Comparison of ENCODE assay signal across 14 cellular contexts in genomic region chr4:129322947-129323346, GRCh38.
A peak's percentile ranks its signal among the peaks of the same experiment; 100 is the strongest.
DNase-seq lines count a peak whose midpoint lies in the region; ATAC-seq and TF ChIP-seq lines count a peak whose summit lies in the region.
"Had no signal": no experiment of that assay in that cellular context is flagged by ENCODE, and none has a peak within 500 bp of the region (broad histone marks: within the 10 kb centered on the region; RNA-seq: fewer than 3 reads in every experiment).

No MANE protein-coding gene starts in this region.

- no peak overlapping the region for H3K4me3 Mint-ChIP-seq in WTC11
- H3K4me3 Mint-ChIP-seq: CD4-positive, alpha-beta memory T cell; HFFc6 had no signal

- no peaks in the 10 kb centered on the region for H3K36me3 Mint-ChIP-seq in WTC11
- H3K36me3 Mint-ChIP-seq: CD4-positive, alpha-beta memory T cell had no signal

- peaks cover 28% of the 10 kb centered on the region for H3K4me1 Mint-ChIP-seq in WTC11
- H3K4me1 Mint-ChIP-seq: CD4-positive, alpha-beta memory T cell had no signal

- no peak overlapping the region for H3K27ac Mint-ChIP-seq in WTC11
- H3K27ac Mint-ChIP-seq: CD4-positive, alpha-beta memory T cell; HFFc6 had no signal

- POLR2A ChIA-PET in WTC11 (lab: Charles Lee), result no interaction called here

- CTCF ChIA-PET in WTC11 (lab: Charles Lee), result no interaction called here

- ATAC-seq in WTC11, result peak; percentile 70

- TF ChIP-seq CTCF in WTC11 (IDR thresholded peaks at IDR 0.05), result no peak

- in situ Hi-C loops in ACHN (cut with HindIII; ENCODE audit: low pct_ligation_motif_present, low pct_unique_long_range_greater_than_20kb, low sequenced_read_pairs), result no loop called here

- DNase-seq in NCI-H524 treated with DMSO at 0.1 percent for 48 hours (lab: John Stamatoyannopoulos, UW) (peak; percentile 1), NCI-H524 (lab: John Stamatoyannopoulos, UW) (no peak), WTC11 (ENCODE audit: low spot score) (no peak), myocyte (ENCODE audit: low read depth) (peak; percentile 26), NCI-H2171 (lab: John Stamatoyannopoulos, UW) (no peak), erythroblast (lab: John Stamatoyannopoulos, UW) (no peak), ACHN (no peak), NCI-H82 (lab: John Stamatoyannopoulos, UW) (no peak)
- DNase-seq: BE2C; CD4-positive, alpha-beta memory T cell; EL; GOT3; HCEC 1CT; HFFc6 had no signal

- no peak for TF ChIP-seq POLR2A in erythroblast (IDR thresholded peaks at IDR 0.05; ENCODE audit: low read length)

- peaks cover 4% of the 10 kb centered on the region; the same call in 1 of the 2 replicates for H3K9me3 Mint-ChIP-seq in WTC11
- H3K9me3 Mint-ChIP-seq: HFFc6 had no signal

- H3K27me3 Mint-ChIP-seq in WTC11 (ENCODE audit: low read depth), result no peaks in the 10 kb centered on the region; the same call in 1 of the 2 replicates

TF ChIP-seq in WTC11, 78 proteins besides CTCF, POLR2A, EP300 and RAD21:
- TF ChIP-seq NR2C2 (CRISPR knock-in tag; IDR thresholded peaks at IDR 0.05) (no peak), JUN (CRISPR knock-in tag; IDR thresholded peaks at IDR 0.05) (no peak), NR3C1 (CRISPR knock-in tag; conservative IDR thresholded peaks at IDR 0.05; ENCODE audit: low read depth) (no peak), IRF2 (CRISPR knock-in tag; IDR thresholded peaks at IDR 0.05; ENCODE audit: borderline replicate concordance, low read depth) (no peak), ZNF138 (CRISPR knock-in tag; conservative IDR thresholded peaks at IDR 0.05) (no peak), ZNF281 (CRISPR knock-in tag; IDR thresholded peaks at IDR 0.05) (no peak), ZNF317 (CRISPR knock-in tag; IDR thresholded peaks at IDR 0.05; ENCODE audit: borderline replicate concordance, low read depth) (no peak), ZMAT4 (CRISPR knock-in tag; IDR thresholded peaks at IDR 0.05) (no peak), PREB (CRISPR knock-in tag; IDR thresholded peaks at IDR 0.05; ENCODE audit: borderline replicate concordance) (no peak), ARID4B (CRISPR knock-in tag; IDR thresholded peaks at IDR 0.05; ENCODE audit: borderline replicate concordance) (no peak), CREM (CRISPR knock-in tag; IDR thresholded peaks at IDR 0.05) (no peak), USF2 (CRISPR knock-in tag; IDR thresholded peaks at IDR 0.05) (no peak), SP1 (CRISPR knock-in tag; conservative IDR thresholded peaks at IDR 0.05) (no peak), IRF1 (CRISPR knock-in tag; IDR thresholded peaks at IDR 0.05) (no peak), FOXP4 (CRISPR knock-in tag; IDR thresholded peaks at IDR 0.05) (no peak), GRHL2 (CRISPR knock-in tag; IDR thresholded peaks at IDR 0.05; ENCODE audit: insufficient replicate concordance, severe bottlenecking) (no peak), PRRX2 (CRISPR knock-in tag; IDR thresholded peaks at IDR 0.05) (no peak)
TF ChIP-seq in WTC11: peak in this region for 0.

Comparison
In these comparisons a context has a peak if more than half of its experiments do, and no peak if none do; other contexts are left out.
1. DNase-seq: peak in NCI-H524 treated with DMSO at 0.1 percent for 48 hours (single experiment) and myocyte (single experiment); none in NCI-H524 (0 of 2), WTC11 (single experiment), NCI-H2171 (single experiment), erythroblast (0 of 2), ACHN (single experiment) and NCI-H82 (single experiment).